27 cellular contexts compared by ENCODE assay signal in genomic region chr15:42411884-42412283, GRCh38. TPM values are rescaled to one million over a fixed set of nuclear protein-coding genes. Genes with fewer than 3 reads are reported as not detected.
A peak's percentile ranks its signal among the peaks of the same experiment; 100 is the strongest.
DNase-seq lines count a peak whose midpoint lies in the region; ATAC-seq, FAIRE-seq and TF ChIP-seq lines count a peak whose summit lies in the region.
"Had no signal": no experiment of that assay in that cellular context is flagged by ENCODE, and none has a peak within 500 bp of the region (broad histone marks: within the 10 kb centered on the region; RNA-seq: fewer than 3 reads in every experiment).

No MANE protein-coding gene starts in this region.

- FAIRE-seq in bronchial epithelial cell (lab: Jason Lieb, UNC) = peak; percentile 36
- FAIRE-seq: A204.1, GM12878, GM12892, GM18507 had no signal

- intact Hi-C loops in gastrocnemius medialis (cut with DNase I; ENCODE audit: low total_unique reads) (no loop called here), cardiac septum (cut with DNase I) (no loop called here)

- peak overlapping the region; percentile 65 for H3K27ac Mint-ChIP-seq in memory B cell
- no peak overlapping the region for H3K27ac Mint-ChIP-seq in activated naive CD8-positive, alpha-beta T cell treated with anti-CD3 and anti-CD28 coated beads, Interleukin-2, amount 50 U/mL, for 24 hours

- no peaks in the 10 kb centered on the region for H3K4me1 Mint-ChIP-seq in memory B cell
- no peaks in the 10 kb centered on the region for H3K4me1 Mint-ChIP-seq in activated naive CD8-positive, alpha-beta T cell treated with anti-CD3 and anti-CD28 coated beads, Interleukin-2, amount 50 U/mL, for 24 hours
- H3K4me1 Mint-ChIP-seq: CD14-positive monocyte; CD4-positive, CD25-positive, alpha-beta regulatory T cell; CD8-positive, alpha-beta memory T cell had no signal

- H3K27me3 Mint-ChIP-seq in memory B cell = no peaks in the 10 kb centered on the region
- H3K27me3 Mint-ChIP-seq in activated naive CD8-positive, alpha-beta T cell treated with anti-CD3 and anti-CD28 coated beads, Interleukin-2, amount 50 U/mL, for 24 hours = no peaks in the 10 kb centered on the region
- H3K27me3 Mint-ChIP-seq: CD4-positive, alpha-beta memory T cell; CD4-positive, CD25-positive, alpha-beta regulatory T cell; CD8-positive, alpha-beta memory T cell had no signal

- ATAC-seq in memory B cell (ENCODE audit: low read depth) (no peak), gastrocnemius medialis (no peak)
- ATAC-seq in activated naive CD8-positive, alpha-beta T cell treated with anti-CD3 and anti-CD28 coated beads, Interleukin-2, amount 50 U/mL, for 24 hours = no peak
- ATAC-seq: GM12878 had no signal

- no peaks in the 10 kb centered on the region for H3K9me3 ChIP-seq in gastrocnemius medialis
- H3K9me3 ChIP-seq: BE2C, BLaER1 had no signal

- H3K27me3 ChIP-seq in bronchial epithelial cell (ENCODE audit: control insufficient read depth, insufficient read depth, low read length) (no peaks in the 10 kb centered on the region), gastrocnemius medialis (no peaks in the 10 kb centered on the region)
- H3K27me3 ChIP-seq: BE2C, BLaER1 had no signal

- no peak for TF ChIP-seq POLR2A in gastrocnemius medialis (IDR thresholded peaks at IDR 0.05)

- peak overlapping the region; percentile 24 to 77 (median 72) for H3K27ac ChIP-seq in gastrocnemius medialis
- H3K27ac ChIP-seq: BLaER1 had no signal

- DNase-seq in bronchial epithelial cell (ENCODE audit: low read depth) = no peak
- DNase-seq in memory B cell (ENCODE audit: low spot score in 2 of 2) = no peak
- no peak for DNase-seq in gastrocnemius medialis
- DNase-seq in NCI-H1417 treated with DMSO at 0.1 percent for 48 hours (lab: John Stamatoyannopoulos, UW) = no peak
- DNase-seq in cardiac septum (ENCODE audit: low spot score) = no peak
- DNase-seq in activated naive CD8-positive, alpha-beta T cell treated with anti-CD3 and anti-CD28 coated beads, Interleukin-2, amount 50 U/mL, for 24 hours = no peak
- DNase-seq: 8988T; ACHN; BE2C; C1 segment of cervical spinal cord; CD4-positive, alpha-beta memory T cell; CD4-positive, CD25-positive, alpha-beta regulatory T cell; CD8-positive, alpha-beta memory T cell; COR-L47; DMS 273 treated with DMSO at 0.1 percent for 48 hours; DMS153; DMS53; DMS79; DND-41; EL; GDM1 had no signal

- peaks cover 17% of the 10 kb centered on the region for H3K36me3 Mint-ChIP-seq in memory B cell
- H3K36me3 Mint-ChIP-seq in activated naive CD8-positive, alpha-beta T cell treated with anti-CD3 and anti-CD28 coated beads, Interleukin-2, amount 50 U/mL, for 24 hours (ENCODE audit: low read depth) = peaks cover 8% of the 10 kb centered on the region

- TF ChIP-seq CTCF in bronchial epithelial cell (IDR thresholded peaks at IDR 0.05; ENCODE audit: insufficient read depth, low read length, severe bottlenecking) (no peak), gastrocnemius medialis (IDR thresholded peaks at IDR 0.05 in 4 of 5, conservative IDR thresholded peaks at IDR 0.05 in 1 of 5) (no peak)

- H3K4me3 ChIP-seq in bronchial epithelial cell (ENCODE audit: low read depth, low read length) (no peak overlapping the region), gastrocnemius medialis (no peak overlapping the region)
- H3K4me3 ChIP-seq: BLaER1, GM12878 had no signal

- in situ Hi-C loops in gastrocnemius medialis (cut with MboI; ENCODE audit: low sequenced_read_pairs in 4 of 4) = no loop called here

- H3K36me3 ChIP-seq in bronchial epithelial cell (ENCODE audit: control insufficient read depth, insufficient read depth, low read length) = peaks cover 10% of the 10 kb centered on the region
- peaks cover 0 to 75% of the 10 kb centered on the region in 2 donors for H3K36me3 ChIP-seq in gastrocnemius medialis

- no peak overlapping the region for H3K4me3 Mint-ChIP-seq in memory B cell
- no peak overlapping the region for H3K4me3 Mint-ChIP-seq in activated naive CD8-positive, alpha-beta T cell treated with anti-CD3 and anti-CD28 coated beads, Interleukin-2, amount 50 U/mL, for 24 hours
- H3K4me3 Mint-ChIP-seq: CD14-positive monocyte; CD4-positive, alpha-beta memory T cell; CD4-positive, CD25-positive, alpha-beta regulatory T cell; CD8-positive, alpha-beta memory T cell had no signal

- H3K4me1 ChIP-seq in gastrocnemius medialis = peaks cover 8 to 16% of the 10 kb centered on the region in 2 donors
- H3K4me1 ChIP-seq: BE2C, BLaER1 had no signal

- H3K9me3 Mint-ChIP-seq in memory B cell = no peaks in the 10 kb centered on the region
- no peaks in the 10 kb centered on the region for H3K9me3 Mint-ChIP-seq in activated naive CD8-positive, alpha-beta T cell treated with anti-CD3 and anti-CD28 coated beads, Interleukin-2, amount 50 U/mL, for 24 hours
- H3K9me3 Mint-ChIP-seq: CD14-positive monocyte; CD4-positive, alpha-beta memory T cell; CD4-positive, CD25-positive, alpha-beta regulatory T cell; CD8-positive, alpha-beta memory T cell had no signal

RNA-seq across cellular contexts. Expression of gene CAPN3, which starts 52.6 kb away (rescaled TPM):
- 2.1 and 3.2 TPM in 2 replicates for total RNA-seq in bronchial epithelial cell
- 100 to 1,000 TPM in 3 of 4 donors, 10 to 100 TPM in 1; 96.8 to 263 (median 163) TPM for total RNA-seq in gastrocnemius medialis
- 14.8 TPM for total RNA-seq in cardiac septum
